In the genomic region with DNA sequence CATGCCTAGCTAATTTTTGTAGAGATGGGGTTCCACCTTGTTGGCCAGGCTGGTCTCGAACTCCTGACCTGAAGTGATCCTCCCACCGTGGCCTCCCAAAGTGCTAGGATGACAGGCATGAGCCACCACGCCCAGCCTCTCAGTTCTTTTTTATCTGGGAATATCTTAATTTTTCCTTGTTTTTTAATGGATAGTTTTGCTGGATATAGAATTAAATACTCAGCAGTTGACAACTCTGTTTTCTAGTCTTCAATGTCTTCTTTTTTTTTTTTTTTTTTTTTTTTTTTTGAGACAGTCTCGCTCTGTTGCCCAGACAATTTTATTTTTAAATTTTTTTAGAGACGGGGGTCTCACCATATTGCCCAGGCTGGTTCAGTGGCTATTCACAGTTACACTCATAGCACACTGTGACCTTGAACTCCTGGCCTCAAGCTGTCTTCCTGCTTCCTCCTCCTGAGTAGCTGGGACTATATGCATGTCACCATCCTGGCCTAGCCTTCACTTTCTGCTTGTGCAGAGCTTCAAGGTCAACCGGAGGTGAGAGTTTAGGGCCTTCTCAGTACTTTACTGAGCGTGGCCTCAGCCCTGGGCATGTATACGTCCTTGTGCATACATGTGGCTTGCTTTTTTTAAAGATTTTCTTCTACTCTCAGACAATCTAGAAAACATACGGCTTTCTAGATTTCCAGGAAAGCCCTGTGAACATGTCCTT, we compare ENCODE assay signal across 23 cellular contexts.
"Had no signal": no experiment of that assay in that cellular context is flagged by ENCODE, and none has a peak within 500 bp of the region (broad histone marks: within the 10 kb centered on the region; RNA-seq: fewer than 3 reads in every experiment).

No MANE protein-coding gene starts in this region.

- H3K27me3 Mint-ChIP-seq: activated naive CD4-positive, alpha-beta T cell treated with anti-CD3 and anti-CD28 coated beads, Interleukin-2, amount 50 U/mL, for 24 hours; T-cell had no signal

- DNase-seq: activated CD4-positive, alpha-beta T cell treated with anti-CD3 and anti-CD28 coated beads, Interleukin-2, amount 50 U/mL, for 1 hour; activated CD8-positive, alpha-beta memory T cell treated with anti-CD3 and anti-CD28 coated beads, Interleukin-2, amount 50 U/mL, for 4 hours; activated gamma-delta T cell; activated T-cell treated with anti-CD3 and anti-CD28 coated beads, Interleukin-2, amount 50 U/mL, for 4 hours; amygdala; dorsolateral prefrontal cortex; foreskin fibroblast; hippocampal formation; islet precursor cell; retina; stimulated activated CD4-positive, alpha-beta T cell treated with anti-CD3 and anti-CD28 coated beads, Interleukin-12 subunit alpha, Interleukin-12 subunit beta, amount 100 ng/mL, for 4 hours; stimulated activated CD4-positive, alpha-beta T cell treated with anti-CD3 and anti-CD28 coated beads, Interleukin-1b, Interleukin-23, amount 100 ng/mL, for 48 hours; stimulated activated CD8-positive, alpha-beta memory T cell treated with anti-CD3 and anti-CD28 coated beads, Interleukin-4, amount 100 ng/mL, for 48 hours; stimulated activated naive CD4-positive, alpha-beta T cell; T-cell; T-helper 9 cell; thyroid gland had no signal

- H3K36me3 ChIP-seq: thyroid gland, vagina had no signal

- H3K4me3 ChIP-seq: dorsolateral prefrontal cortex, lung, thyroid gland, vagina had no signal

- ATAC-seq: activated T-cell treated with anti-CD3 and anti-CD28 coated beads, Interleukin-2, amount 50 U/mL, for 4 hours; T-cell had no signal

- H3K9me3 ChIP-seq: thyroid gland, vagina had no signal

- H3K27ac Mint-ChIP-seq: mesothelial cell of epicardium had no signal

- H3K4me3 Mint-ChIP-seq: activated naive CD4-positive, alpha-beta T cell treated with anti-CD3 and anti-CD28 coated beads, Interleukin-2, amount 50 U/mL, for 24 hours; activated T-cell treated with anti-CD3 and anti-CD28 coated beads, Interleukin-2, amount 50 U/mL, for 4 hours; mesothelial cell of epicardium; neural crest cell had no signal

- H3K27ac ChIP-seq: epithelial cell of prostate, thyroid gland, vagina had no signal

- H3K27me3 ChIP-seq: dorsolateral prefrontal cortex, thyroid gland, vagina had no signal
